ENCODE assay signal across 6 cellular contexts in genomic region chr16:30996324-30996999, GRCh38. TPM values are rescaled to one million over a fixed set of nuclear protein-coding genes. Genes with fewer than 3 reads are reported as not detected.
DNase-seq lines count a peak whose midpoint lies in the region; ATAC-seq and TF ChIP-seq lines count a peak whose summit lies in the region.

No MANE protein-coding gene starts in this region.

- H3K27me3 Mint-ChIP-seq in activated naive CD4-positive, alpha-beta T cell treated with anti-CD3 and anti-CD28 coated beads, Interleukin-2, amount 50 U/mL, for 24 hours, result no peaks in the 10 kb centered on the region

- no peaks in the 10 kb centered on the region for H3K9me3 ChIP-seq in transverse colon

- TF ChIP-seq POLR2A in transverse colon (IDR thresholded peaks at IDR 0.05), result no peak

- peak overlapping the region; percentile 73 for H3K4me3 Mint-ChIP-seq in activated naive CD4-positive, alpha-beta T cell treated with anti-CD3 and anti-CD28 coated beads, Interleukin-2, amount 50 U/mL, for 24 hours

- no peak for DNase-seq in activated naive CD4-positive, alpha-beta T cell (lab: John Stamatoyannopoulos, UW)
- DNase-seq in Right ventricle myocardium superior (no peak), transverse colon (peak; percentile 51)

- peak overlapping the region; percentile 39 to 56 (median 48) for H3K4me3 ChIP-seq in transverse colon

- peaks cover under 1% of the 10 kb centered on the region for H3K27me3 ChIP-seq in transverse colon

- TF ChIP-seq CTCF in transverse colon (IDR thresholded peaks at IDR 0.05), result no peak

- H3K36me3 ChIP-seq in transverse colon, result no peaks in the 10 kb centered on the region

- ATAC-seq in Right ventricle myocardium superior (ENCODE audit: poor library complexity) (peak; percentile 13), GM19467 (IDR thresholded peaks at IDR 0.05; ENCODE audit: unreplicated experiment) (no peak), HG02623 (IDR thresholded peaks at IDR 0.05; ENCODE audit: unreplicated experiment) (no peak)

- no peaks in the 10 kb centered on the region for H3K36me3 Mint-ChIP-seq in activated naive CD4-positive, alpha-beta T cell treated with anti-CD3 and anti-CD28 coated beads, Interleukin-2, amount 50 U/mL, for 24 hours

- in situ Hi-C loops in transverse colon (cut with MboI; ENCODE audit: low pct_ligation_motif_present in 1 of 4, low pct_unique_long_range_greater_than_20kb in 1 of 4, low sequenced_read_pairs in 3 of 4), result loop anchor here (10.0 to 25.0 kb wide), 5 partner anchors 166 to 866 kb away; partner anchors contain the start of genes ZNF843 (in 3 of the 4), COX6A2 (in 2 of the 4), ZNF267 (in 2 of the 4) and ARMC5 (in 1 of the 4)

- peak overlapping the region; percentile 77 to 89 (median 81) for H3K27ac ChIP-seq in transverse colon

- H3K9me3 Mint-ChIP-seq in activated naive CD4-positive, alpha-beta T cell treated with anti-CD3 and anti-CD28 coated beads, Interleukin-2, amount 50 U/mL, for 24 hours, result no peaks in the 10 kb centered on the region

- H3K4me1 Mint-ChIP-seq in activated naive CD4-positive, alpha-beta T cell treated with anti-CD3 and anti-CD28 coated beads, Interleukin-2, amount 50 U/mL, for 24 hours, result peaks cover 4% of the 10 kb centered on the region

- WGBS in transverse colon (ENCODE audit: low coverage in 1 of 2), 2 donors, result 14% methylated on average over 24 of the region's 25 CpGs; no CpG with 5 or more reads in 1 of the 2 donors

- H3K27ac Mint-ChIP-seq in activated naive CD4-positive, alpha-beta T cell treated with anti-CD3 and anti-CD28 coated beads, Interleukin-2, amount 50 U/mL, for 24 hours, result peak overlapping the region; percentile 37

- intact Hi-C loops in Right ventricle myocardium superior (cut with DNase I) (no loop called here), transverse colon (cut with DNase I; ENCODE audit: low total_unique reads) (loop anchor here (1.0 kb wide), 1 partner anchor 45 kb away; no protein-coding TSS in a partner anchor)

- TF ChIP-seq EP300 in transverse colon (IDR thresholded peaks at IDR 0.05; ENCODE audit: low read depth), result no peak

- H3K4me1 ChIP-seq in transverse colon, result peaks cover 6 to 18% (median 13%) of the 10 kb centered on the region in 4 donors

RNA-seq across cellular contexts. Expression of gene HSD3B7, which starts 11.5 kb away (rescaled TPM):
- total RNA-seq in Right ventricle myocardium superior, result 6.7 TPM
- total RNA-seq in transverse colon, result 10 to 100 TPM in 3 of 4 donors, 1 to 10 TPM in 1; 7.0 to 31.8 (median 29.6) TPM

RNA-seq across cellular contexts. Expression of gene STX1B, which starts 14.0 kb away (rescaled TPM):
- total RNA-seq in Right ventricle myocardium superior (0.48 TPM), transverse colon (1 to 10 TPM in 1 of 4 donors, under 1 TPM in 1, not detected in 2; 0.41 to 1.3 TPM)

RNA-seq across cellular contexts. Expression of gene STX4, which starts 36.9 kb away (rescaled TPM):
- total RNA-seq in Right ventricle myocardium superior (39.5 TPM), transverse colon (100 to 1,000 TPM in 2 of 4 donors, 10 to 100 TPM in 2; 50.8 to 163 (median 79.7) TPM)

RNA-seq across cellular contexts. Expression of gene SETD1A, which starts 38.9 kb away (rescaled TPM):
- total RNA-seq in Right ventricle myocardium superior (6.9 TPM), transverse colon (10 to 100 TPM in 3 of 4 donors, 1 to 10 TPM in 1; 5.3 to 37.0 (median 10.8) TPM)

RNA-seq across cellular contexts. Expression of gene ORAI3, which starts 47.6 kb away (rescaled TPM):
- 9.5 TPM for total RNA-seq in Right ventricle myocardium superior
- total RNA-seq in transverse colon, result 10 to 100 TPM; 24.8 to 45.6 (median 31.3) TPM
